ENCODE assay signal across 6 cellular contexts in genomic region chr10:100968839-100969174, GRCh38. TPM values are rescaled to one million over a fixed set of nuclear protein-coding genes. Genes with fewer than 3 reads are reported as not detected.
DNase-seq lines count a peak whose midpoint lies in the region; ATAC-seq, FAIRE-seq and TF ChIP-seq lines count a peak whose summit lies in the region.

No MANE protein-coding gene starts in this region.

- no peak for FAIRE-seq in H54 (lab: Jason Lieb, UNC)

- H3K79me2 ChIP-seq in fibroblast of lung (ENCODE audit: control insufficient read depth, insufficient read depth, low read length), result no peaks in the 10 kb centered on the region

- no peaks in the 10 kb centered on the region for H4K20me1 ChIP-seq in fibroblast of lung (ENCODE audit: control insufficient read depth, extremely low read depth, insufficient read depth, low read length)

- peak; percentile 5; the same call in 2 of the 3 replicates for ATAC-seq in RWPE2 (ENCODE audit: low read depth)
- no peak for ATAC-seq in stimulated activated memory B cell treated with anti-CD40 and anti-IgM and Interleukin-4, amounts not matched to agents 10 μg/mL and 1 μg/mL and 100 μg/mL, for 72 hours
- no peak for ATAC-seq in GM21786 (IDR thresholded peaks at IDR 0.05; ENCODE audit: unreplicated experiment)

- H3K27me3 Mint-ChIP-seq in stimulated activated memory B cell treated with anti-CD40 and anti-IgM and Interleukin-4, amounts not matched to agents 10 μg/mL and 1 μg/mL and 100 μg/mL, for 72 hours, result no peaks in the 10 kb centered on the region

- peaks cover 10% of the 10 kb centered on the region for H3K36me3 Mint-ChIP-seq in stimulated activated memory B cell treated with anti-CD40 and anti-IgM and Interleukin-4, amounts not matched to agents 10 μg/mL and 1 μg/mL and 100 μg/mL, for 72 hours

- DNase-seq in RWPE2 (ENCODE audit: low spot score) (no peak), fibroblast of lung (ENCODE audit: low read depth in 2 of 2) (no peak), H54 (ENCODE audit: insufficient read length, low spot score) (no peak)
- DNase-seq in activated CD4-positive, CD25-positive, alpha-beta regulatory T cell (lab: John Stamatoyannopoulos, UW), result no peak

- H2AFZ ChIP-seq in fibroblast of lung (ENCODE audit: low read length), result peak overlapping the region; percentile 79

- H3K4me1 Mint-ChIP-seq in stimulated activated memory B cell treated with anti-CD40 and anti-IgM and Interleukin-4, amounts not matched to agents 10 μg/mL and 1 μg/mL and 100 μg/mL, for 72 hours, result peaks cover 30% of the 10 kb centered on the region

- H3K9me3 ChIP-seq in RWPE2 (ENCODE audit: severe bottlenecking) (no peaks in the 10 kb centered on the region), fibroblast of lung (ENCODE audit: control insufficient read depth, insufficient read depth, low read depth, low read length) (no peaks in the 10 kb centered on the region)

- H3K36me3 ChIP-seq in RWPE2 (ENCODE audit: low read depth) (peaks cover 5% of the 10 kb centered on the region; the same call in 1 of the 2 replicates), fibroblast of lung (ENCODE audit: control insufficient read depth, insufficient read depth, low read length) (peaks cover 2% of the 10 kb centered on the region)

- no peaks in the 10 kb centered on the region for H3K9me3 Mint-ChIP-seq in stimulated activated memory B cell treated with anti-CD40 and anti-IgM and Interleukin-4, amounts not matched to agents 10 μg/mL and 1 μg/mL and 100 μg/mL, for 72 hours

- H3K4me3 Mint-ChIP-seq in stimulated activated memory B cell treated with anti-CD40 and anti-IgM and Interleukin-4, amounts not matched to agents 10 μg/mL and 1 μg/mL and 100 μg/mL, for 72 hours, result peak overlapping the region; percentile 78

- H3K9ac ChIP-seq in fibroblast of lung (ENCODE audit: insufficient read depth, low read length), result no peak overlapping the region

- peak overlapping the region; percentile 87 for H3K4me2 ChIP-seq in fibroblast of lung (ENCODE audit: extremely low read depth, insufficient read depth, low read length)

- H3K27ac ChIP-seq in RWPE2 (ENCODE audit: poor library complexity, severe bottlenecking) (no peak overlapping the region), fibroblast of lung (ENCODE audit: insufficient read depth, low read length) (no peak overlapping the region)

- TF ChIP-seq CTCF in RWPE2 (IDR thresholded peaks at IDR 0.05; ENCODE audit: poor library complexity, severe bottlenecking), result no peak
- no peak for TF ChIP-seq CTCF in fibroblast of lung (conservative IDR thresholded peaks at IDR 0.05 in 1 of 2, IDR thresholded peaks at IDR 0.05 in 1 of 2; ENCODE audit: low read depth in 1 of 2, low read length in 2 of 2)

- TF ChIP-seq POLR2A in H54 (IDR thresholded peaks at IDR 0.05; ENCODE audit: low read depth, low read length), result no peak

- peak overlapping the region; percentile 43 for H3K4me3 ChIP-seq in RWPE2 (ENCODE audit: severe bottlenecking)
- H3K4me3 ChIP-seq in fibroblast of lung (replicated peaks in 1 of 4; ENCODE audit: control extremely low read depth in 1 of 4, insufficient read depth in 1 of 4, low read depth in 3 of 4, low read length in 4 of 4), result peak overlapping the region; percentile 7 to 68 (median 38)

- H3K27ac Mint-ChIP-seq in stimulated activated memory B cell treated with anti-CD40 and anti-IgM and Interleukin-4, amounts not matched to agents 10 μg/mL and 1 μg/mL and 100 μg/mL, for 72 hours, result no peak overlapping the region

- H3K4me1 ChIP-seq in RWPE2 (ENCODE audit: insufficient read depth, poor library complexity, severe bottlenecking), result peaks cover 3% of the 10 kb centered on the region
- H3K4me1 ChIP-seq in fibroblast of lung (ENCODE audit: control insufficient read depth, extremely low read depth, insufficient read depth, low read length), result peaks cover 3% of the 10 kb centered on the region

- H3K27me3 ChIP-seq in RWPE2 (ENCODE audit: insufficient read depth, poor library complexity, severe bottlenecking) (no peaks in the 10 kb centered on the region), fibroblast of lung (ENCODE audit: control insufficient read depth, insufficient read depth, low read length) (no peaks in the 10 kb centered on the region)

RNA-seq across cellular contexts. Expression of gene SEMA4G, which starts 0.5 kb away (rescaled TPM):
- 0.51 and 1.8 TPM in 2 replicates for total RNA-seq in fibroblast of lung
- polyA plus RNA-seq in fibroblast of lung, result 3.2 and 3.5 TPM in 2 replicates
- 3.7 and 5.5 TPM in 2 replicates for polyA plus RNA-seq in fibroblast of lung (2012)
- polyA minus RNA-seq in fibroblast of lung (ENCODE audit: low replicate concordance), result 13.9 and 14.5 TPM in 2 replicates

RNA-seq across cellular contexts. Expression of gene MRPL43, which starts 18.5 kb away (rescaled TPM):
- 54.4 and 61.4 TPM in 2 replicates for total RNA-seq in fibroblast of lung
- 62.1 and 87.5 TPM in 2 replicates for polyA plus RNA-seq in fibroblast of lung
- polyA plus RNA-seq in fibroblast of lung (2012), result 102 and 139 TPM in 2 replicates
- 31.9 and 43.6 TPM in 2 replicates for polyA minus RNA-seq in fibroblast of lung (ENCODE audit: low replicate concordance)

RNA-seq across cellular contexts. Expression of gene TWNK, which starts 18.5 kb away (rescaled TPM):
- total RNA-seq in fibroblast of lung, result 6.1 and 8.0 TPM in 2 replicates
- polyA plus RNA-seq in fibroblast of lung, result 3.8 and 6.7 TPM in 2 replicates
- 4.1 and 6.2 TPM in 2 replicates for polyA plus RNA-seq in fibroblast of lung (2012)
- polyA minus RNA-seq in fibroblast of lung (ENCODE audit: low replicate concordance), result 7.5 and 14.6 TPM in 2 replicates

RNA-seq across cellular contexts. Expression of gene LZTS2, which starts 30.8 kb away (rescaled TPM):
- total RNA-seq in fibroblast of lung, result 120 and 129 TPM in 2 replicates
- polyA plus RNA-seq in fibroblast of lung, result 33.2 and 34.7 TPM in 2 replicates
- 71.7 and 81.3 TPM in 2 replicates for polyA plus RNA-seq in fibroblast of lung (2012)
- 51.1 and 59.0 TPM in 2 replicates for polyA minus RNA-seq in fibroblast of lung (ENCODE audit: low replicate concordance)

RNA-seq across cellular contexts. Expression of gene SLF2, which starts 56.0 kb away (rescaled TPM):
- 32.5 and 34.9 TPM in 2 replicates for total RNA-seq in fibroblast of lung
- polyA plus RNA-seq in fibroblast of lung, result 11.1 and 16.6 TPM in 2 replicates
- 9.3 and 13.4 TPM in 2 replicates for polyA plus RNA-seq in fibroblast of lung (2012)
- 3.7 and 4.0 TPM in 2 replicates for polyA minus RNA-seq in fibroblast of lung (ENCODE audit: low replicate concordance)
